ENCODE assay signal across 8 cellular contexts in genomic region chr7:150356265-150356897, GRCh38. TPM values are rescaled to one million over a fixed set of nuclear protein-coding genes. Genes with fewer than 3 reads are reported as not detected.
DNase-seq lines count a peak whose midpoint lies in the region; ATAC-seq and TF ChIP-seq lines count a peak whose summit lies in the region.

No MANE protein-coding gene starts in this region.

- H3K9ac ChIP-seq in rectal smooth muscle tissue (ENCODE audit: low read length) = no peak overlapping the region

- peak; percentile 70 for ATAC-seq in GM18517 (IDR thresholded peaks at IDR 0.05; ENCODE audit: unreplicated experiment)
- ATAC-seq in GM21529 (IDR thresholded peaks at IDR 0.05; ENCODE audit: unreplicated experiment) = no peak

- H3F3A ChIP-seq in PC-9 (ENCODE audit: insufficient read depth, low read depth) = peaks cover 6% of the 10 kb centered on the region

- H3K36me3 ChIP-seq in PC-9 (ENCODE audit: low read depth) = no peaks in the 10 kb centered on the region
- H3K36me3 ChIP-seq in rectal smooth muscle tissue (ENCODE audit: control insufficient read depth, insufficient read depth, low read length) = no peaks in the 10 kb centered on the region
- no peaks in the 10 kb centered on the region for H3K36me3 ChIP-seq in effector memory CD4-positive, alpha-beta T cell (ENCODE audit: control insufficient read depth, insufficient read depth, low read length)

- H3K27ac ChIP-seq in PC-9 (no peak overlapping the region), rectal smooth muscle tissue (ENCODE audit: low read depth, low read length) (peak overlapping the region; percentile 35)
- H3K27ac ChIP-seq in effector memory CD4-positive, alpha-beta T cell (ENCODE audit: insufficient read depth, low read length, poor library complexity, severe bottlenecking) = no peak overlapping the region

- DNase-seq in COR-L47 (lab: John Stamatoyannopoulos, UW) = peak; percentile 11
- DNase-seq in PC-9 = no peak
- no peak for DNase-seq in epithelial cell of proximal tubule (ENCODE audit: low read depth)
- DNase-seq in GM19238 (ENCODE audit: insufficient read length, low spot score) = no peak
- no peak for DNase-seq in effector memory CD4-positive, alpha-beta T cell

- POLR2A ChIA-PET in PC-9 (lab: Charles Lee; ENCODE audit: unreplicated experiment) = no interaction called here

- no peak overlapping the region for H3K4me2 ChIP-seq in PC-9

- intact Hi-C loops in PC-9 (cut with micrococcal nuclease; ENCODE audit: unreplicated experiment) = loop anchor here (1.0 kb wide), 2 partner anchors 23 to 65 kb away; partner anchors contain the start of gene ZNF775

- no TSS peak for BruUV-seq in PC-9 (replicated peaks; lab: Mats Ljungman, UMichigan)

- H3K4me3 ChIP-seq in PC-9 (no peak overlapping the region), epithelial cell of proximal tubule (ENCODE audit: low read depth, low read length) (no peak overlapping the region), rectal smooth muscle tissue (ENCODE audit: low read length) (no peak overlapping the region)
- H3K4me3 ChIP-seq in effector memory CD4-positive, alpha-beta T cell (ENCODE audit: insufficient read depth, low read depth, low read length, poor library complexity, severe bottlenecking) = no peak overlapping the region

- H3K4me1 ChIP-seq in PC-9 (replicated peaks; ENCODE audit: insufficient read depth) (peaks cover 8% of the 10 kb centered on the region; the same call in 1 of the 2 replicates), rectal smooth muscle tissue (ENCODE audit: control insufficient read depth, insufficient read depth, low read length) (peaks cover 2% of the 10 kb centered on the region)
- H3K4me1 ChIP-seq in effector memory CD4-positive, alpha-beta T cell (ENCODE audit: control insufficient read depth, insufficient read depth, low read length, poor library complexity, severe bottlenecking) = peaks cover 16% of the 10 kb centered on the region

- no peak overlapping the region for H2AFZ ChIP-seq in PC-9

- peak; percentile 85 for TF ChIP-seq CTCF in PC-9 (conservative IDR thresholded peaks at IDR 0.05)
- peak; percentile 79 for TF ChIP-seq CTCF in epithelial cell of proximal tubule (conservative IDR thresholded peaks at IDR 0.05; ENCODE audit: low read depth, low read length)

- CTCF ChIA-PET in PC-9 (lab: Charles Lee) = interaction anchor here (0.6 to 1.2 kb wide), 3 partner anchors 12 to 40 kb away, joined by 3 to 6 read pairs (median 4); no protein-coding TSS in a partner anchor

- H4K20me1 ChIP-seq in PC-9 (ENCODE audit: insufficient read depth) = no peaks in the 10 kb centered on the region

- H3K9me3 ChIP-seq in PC-9 (ENCODE audit: insufficient read depth, low read depth) = no peaks in the 10 kb centered on the region
- no peaks in the 10 kb centered on the region for H3K9me3 ChIP-seq in effector memory CD4-positive, alpha-beta T cell (ENCODE audit: control insufficient read depth, low read length)

- H3K27me3 ChIP-seq in PC-9 (ENCODE audit: insufficient read depth, low read depth) (no peaks in the 10 kb centered on the region), rectal smooth muscle tissue (ENCODE audit: control insufficient read depth, insufficient read depth, low read length) (no peaks in the 10 kb centered on the region)
- no peaks in the 10 kb centered on the region for H3K27me3 ChIP-seq in effector memory CD4-positive, alpha-beta T cell (replicated peaks; ENCODE audit: control insufficient read depth, insufficient read depth, low read length, poor library complexity, severe bottlenecking)

- no peaks in the 10 kb centered on the region for H3K9me2 ChIP-seq in PC-9 (ENCODE audit: insufficient read depth)

- no peaks in the 10 kb centered on the region for H3K79me2 ChIP-seq in PC-9 (ENCODE audit: low read depth)

RNA-seq across cellular contexts. Expression of gene REPIN1, which starts 12.2 kb away (rescaled TPM):
- total RNA-seq in PC-9 (2021) (172 and 174 TPM in 2 replicates), epithelial cell of proximal tubule (127 and 218 TPM in 2 replicates)

RNA-seq across cellular contexts. Expression of gene RARRES2, which starts 15.0 kb away (rescaled TPM):
- total RNA-seq in PC-9 (2021) (not detected in 2 replicates), epithelial cell of proximal tubule (6.1 and 9.1 TPM in 2 replicates)

RNA-seq across cellular contexts. Expression of gene ZNF775, which starts 22.7 kb away (rescaled TPM):
- total RNA-seq in PC-9 (2021) (3.1 and 3.4 TPM in 2 replicates), epithelial cell of proximal tubule (4.8 and 8.6 TPM in 2 replicates)

RNA-seq across cellular contexts. Expression of gene ACTR3C, which starts 33.0 kb away (rescaled TPM):
- total RNA-seq in PC-9 (2021) (24.1 and 34.5 TPM in 2 replicates), epithelial cell of proximal tubule (5.5 and 22.1 TPM in 2 replicates)

RNA-seq across cellular contexts. Expression of gene LRRC61, which starts 33.2 kb away (rescaled TPM):
- total RNA-seq in PC-9 (2021) (34.8 and 42.3 TPM in 2 replicates), epithelial cell of proximal tubule (45.4 and 60.3 TPM in 2 replicates)
